In the genomic region with DNA sequence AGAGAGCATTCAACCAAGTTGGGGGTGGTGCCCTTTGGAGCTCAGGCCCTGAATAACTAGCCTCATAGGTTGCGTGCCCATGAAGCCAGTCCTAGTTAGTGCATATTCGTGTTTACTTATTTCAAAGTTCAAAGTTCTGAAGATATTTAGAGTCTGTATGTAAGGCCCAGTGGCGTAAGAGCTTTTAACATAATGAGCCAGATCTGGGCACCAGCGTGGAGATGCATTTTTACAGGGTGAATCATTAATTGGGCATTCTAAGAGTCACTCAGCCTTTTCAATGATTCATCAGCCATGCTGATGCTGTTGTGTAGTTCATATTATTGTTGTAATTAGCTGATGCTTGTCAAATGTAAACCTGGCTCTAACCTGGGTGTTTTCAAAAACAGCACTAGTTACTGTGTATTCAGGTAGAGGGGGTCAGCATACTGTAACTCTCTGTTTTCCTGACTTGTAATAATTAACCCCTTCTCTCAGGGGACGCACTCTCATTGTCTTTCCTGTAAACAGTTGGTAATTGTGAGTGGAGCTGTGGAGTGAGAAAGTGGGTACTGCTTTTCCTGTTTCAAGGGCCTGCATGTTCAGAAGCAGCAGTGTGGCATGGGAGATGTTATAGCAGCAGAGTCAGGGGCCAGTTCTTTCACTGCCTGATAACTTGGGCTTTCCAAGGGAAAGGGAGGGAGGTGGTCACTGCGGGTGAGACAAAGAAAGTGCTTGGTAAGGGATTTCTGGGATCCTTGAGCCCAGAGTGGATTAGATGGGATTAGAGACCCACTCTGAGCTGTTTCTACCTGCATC, we compare ENCODE assay signal across 1 cellular context.
TF ChIP-seq lines count a peak whose summit lies in the region.

No MANE protein-coding gene starts in this region.

TF ChIP-seq in HepG2, 621 proteins besides CTCF, POLR2A, EP300 and RAD21 (continued from another document and continues in another):
- TF ChIP-seq BHLHE40 (IDR thresholded peaks at IDR 0.05; ENCODE audit: low read length) (peak; percentile 40; the same call in 1 of the 2 replicates), ZNF850 (CRISPR knock-in tag; conservative IDR thresholded peaks at IDR 0.05) (no peak), ZEB1 (IDR thresholded peaks at IDR 0.05; ENCODE audit: insufficient replicate concordance, low read depth) (no peak), GATAD2A (CRISPR knock-in tag; IDR thresholded peaks at IDR 0.05) (peak; percentile 62), CEBPB (IDR thresholded peaks at IDR 0.05; ENCODE audit: borderline replicate concordance, low read depth, low read length) (peak; percentile 34; the same call in 1 of the 2 replicates), ATM (IDR thresholded peaks at IDR 0.05; ENCODE audit: borderline replicate concordance) (no peak), TAF1 (CRISPR knock-in tag; IDR thresholded peaks at IDR 0.05) (no peak), FOXP1 (IDR thresholded peaks at IDR 0.05) (no peak), FOXP1 (CRISPR knock-in tag; IDR thresholded peaks at IDR 0.05) (0 out of 2 replicates have a peak, but pooled peaks have one; percentile 27), TEAD3 (CRISPR knock-in tag; optimal IDR thresholded peaks at IDR 0.05; ENCODE audit: borderline replicate concordance) (peak; percentile 29), SOX5 (CRISPR knock-in tag; IDR thresholded peaks at IDR 0.05; ENCODE audit: borderline replicate concordance) (peak; percentile 38; the same call in 1 of the 2 replicates), HNRNPK (IDR thresholded peaks at IDR 0.05; ENCODE audit: low read depth, low read length, poor library complexity, severe bottlenecking) (no peak), FOSL2 (CRISPR knock-in tag; IDR thresholded peaks at IDR 0.05) (peak; percentile 95), MAFK (conservative IDR thresholded peaks at IDR 0.05 in 1 of 2, IDR thresholded peaks at IDR 0.05 in 1 of 2; ENCODE audit: low read length in 2 of 2) (peak; percentile 67 to 72), ZNF652 (CRISPR knock-in tag; IDR thresholded peaks at IDR 0.05; ENCODE audit: borderline replicate concordance, low read depth) (peak; percentile 79), FOXK2 (IDR thresholded peaks at IDR 0.05) (no peak), NCOR1 (IDR thresholded peaks at IDR 0.05; ENCODE audit: borderline replicate concordance, low read length) (0 out of 2 replicates have a peak, but pooled peaks have one; percentile 52), HNF4A (CRISPR knock-in tag; IDR thresholded peaks at IDR 0.05) (peak; percentile 52), RARA (CRISPR knock-in tag; IDR thresholded peaks at IDR 0.05) (peak; percentile 44; the same call in 1 of the 2 replicates), FOXA3 (CRISPR knock-in tag; IDR thresholded peaks at IDR 0.05) (peak; percentile 62; the same call in 1 of the 2 replicates), PPARG (CRISPR knock-in tag; conservative IDR thresholded peaks at IDR 0.05) (no peak)
- TF ChIP-seq, protein P1, sequence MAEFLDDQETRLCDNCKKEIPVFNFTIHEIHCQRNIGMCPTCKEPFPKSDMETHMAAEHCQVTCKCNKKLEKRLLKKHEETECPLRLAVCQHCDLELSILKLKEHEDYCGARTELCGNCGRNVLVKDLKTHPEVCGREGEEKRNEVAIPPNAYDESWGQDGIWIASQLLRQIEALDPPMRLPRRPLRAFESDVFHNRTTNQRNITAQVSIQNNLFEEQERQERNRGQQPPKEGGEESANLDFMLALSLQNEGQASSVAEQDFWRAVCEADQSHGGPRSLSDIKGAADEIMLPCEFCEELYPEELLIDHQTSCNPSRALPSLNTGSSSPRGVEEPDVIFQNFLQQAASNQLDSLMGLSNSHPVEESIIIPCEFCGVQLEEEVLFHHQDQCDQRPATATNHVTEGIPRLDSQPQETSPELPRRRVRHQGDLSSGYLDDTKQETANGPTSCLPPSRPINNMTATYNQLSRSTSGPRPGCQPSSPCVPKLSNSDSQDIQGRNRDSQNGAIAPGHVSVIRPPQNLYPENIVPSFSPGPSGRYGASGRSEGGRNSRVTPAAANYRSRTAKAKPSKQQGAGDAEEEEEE (CRISPR knock-in tag; IDR thresholded peaks at IDR 0.05; ENCODE audit: borderline replicate concordance) = no peak
- TF ChIP-seq, protein P2, sequence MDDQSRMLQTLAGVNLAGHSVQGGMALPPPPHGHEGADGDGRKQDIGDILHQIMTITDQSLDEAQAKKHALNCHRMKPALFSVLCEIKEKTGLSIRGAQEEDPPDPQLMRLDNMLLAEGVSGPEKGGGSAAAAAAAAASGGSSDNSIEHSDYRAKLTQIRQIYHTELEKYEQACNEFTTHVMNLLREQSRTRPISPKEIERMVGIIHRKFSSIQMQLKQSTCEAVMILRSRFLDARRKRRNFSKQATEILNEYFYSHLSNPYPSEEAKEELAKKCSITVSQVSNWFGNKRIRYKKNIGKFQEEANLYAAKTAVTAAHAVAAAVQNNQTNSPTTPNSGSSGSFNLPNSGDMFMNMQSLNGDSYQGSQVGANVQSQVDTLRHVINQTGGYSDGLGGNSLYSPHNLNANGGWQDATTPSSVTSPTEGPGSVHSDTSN (CRISPR knock-in tag; IDR thresholded peaks at IDR 0.05; ENCODE audit: borderline replicate concordance) = no peak
- TF ChIP-seq, protein P3, sequence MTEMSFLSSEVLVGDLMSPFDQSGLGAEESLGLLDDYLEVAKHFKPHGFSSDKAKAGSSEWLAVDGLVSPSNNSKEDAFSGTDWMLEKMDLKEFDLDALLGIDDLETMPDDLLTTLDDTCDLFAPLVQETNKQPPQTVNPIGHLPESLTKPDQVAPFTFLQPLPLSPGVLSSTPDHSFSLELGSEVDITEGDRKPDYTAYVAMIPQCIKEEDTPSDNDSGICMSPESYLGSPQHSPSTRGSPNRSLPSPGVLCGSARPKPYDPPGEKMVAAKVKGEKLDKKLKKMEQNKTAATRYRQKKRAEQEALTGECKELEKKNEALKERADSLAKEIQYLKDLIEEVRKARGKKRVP (CRISPR knock-in tag; IDR thresholded peaks at IDR 0.05) = peak in 1 of 2 experiments; percentile 46; a peak in 1 of 4 replicates
- TF ChIP-seq, protein P4, sequence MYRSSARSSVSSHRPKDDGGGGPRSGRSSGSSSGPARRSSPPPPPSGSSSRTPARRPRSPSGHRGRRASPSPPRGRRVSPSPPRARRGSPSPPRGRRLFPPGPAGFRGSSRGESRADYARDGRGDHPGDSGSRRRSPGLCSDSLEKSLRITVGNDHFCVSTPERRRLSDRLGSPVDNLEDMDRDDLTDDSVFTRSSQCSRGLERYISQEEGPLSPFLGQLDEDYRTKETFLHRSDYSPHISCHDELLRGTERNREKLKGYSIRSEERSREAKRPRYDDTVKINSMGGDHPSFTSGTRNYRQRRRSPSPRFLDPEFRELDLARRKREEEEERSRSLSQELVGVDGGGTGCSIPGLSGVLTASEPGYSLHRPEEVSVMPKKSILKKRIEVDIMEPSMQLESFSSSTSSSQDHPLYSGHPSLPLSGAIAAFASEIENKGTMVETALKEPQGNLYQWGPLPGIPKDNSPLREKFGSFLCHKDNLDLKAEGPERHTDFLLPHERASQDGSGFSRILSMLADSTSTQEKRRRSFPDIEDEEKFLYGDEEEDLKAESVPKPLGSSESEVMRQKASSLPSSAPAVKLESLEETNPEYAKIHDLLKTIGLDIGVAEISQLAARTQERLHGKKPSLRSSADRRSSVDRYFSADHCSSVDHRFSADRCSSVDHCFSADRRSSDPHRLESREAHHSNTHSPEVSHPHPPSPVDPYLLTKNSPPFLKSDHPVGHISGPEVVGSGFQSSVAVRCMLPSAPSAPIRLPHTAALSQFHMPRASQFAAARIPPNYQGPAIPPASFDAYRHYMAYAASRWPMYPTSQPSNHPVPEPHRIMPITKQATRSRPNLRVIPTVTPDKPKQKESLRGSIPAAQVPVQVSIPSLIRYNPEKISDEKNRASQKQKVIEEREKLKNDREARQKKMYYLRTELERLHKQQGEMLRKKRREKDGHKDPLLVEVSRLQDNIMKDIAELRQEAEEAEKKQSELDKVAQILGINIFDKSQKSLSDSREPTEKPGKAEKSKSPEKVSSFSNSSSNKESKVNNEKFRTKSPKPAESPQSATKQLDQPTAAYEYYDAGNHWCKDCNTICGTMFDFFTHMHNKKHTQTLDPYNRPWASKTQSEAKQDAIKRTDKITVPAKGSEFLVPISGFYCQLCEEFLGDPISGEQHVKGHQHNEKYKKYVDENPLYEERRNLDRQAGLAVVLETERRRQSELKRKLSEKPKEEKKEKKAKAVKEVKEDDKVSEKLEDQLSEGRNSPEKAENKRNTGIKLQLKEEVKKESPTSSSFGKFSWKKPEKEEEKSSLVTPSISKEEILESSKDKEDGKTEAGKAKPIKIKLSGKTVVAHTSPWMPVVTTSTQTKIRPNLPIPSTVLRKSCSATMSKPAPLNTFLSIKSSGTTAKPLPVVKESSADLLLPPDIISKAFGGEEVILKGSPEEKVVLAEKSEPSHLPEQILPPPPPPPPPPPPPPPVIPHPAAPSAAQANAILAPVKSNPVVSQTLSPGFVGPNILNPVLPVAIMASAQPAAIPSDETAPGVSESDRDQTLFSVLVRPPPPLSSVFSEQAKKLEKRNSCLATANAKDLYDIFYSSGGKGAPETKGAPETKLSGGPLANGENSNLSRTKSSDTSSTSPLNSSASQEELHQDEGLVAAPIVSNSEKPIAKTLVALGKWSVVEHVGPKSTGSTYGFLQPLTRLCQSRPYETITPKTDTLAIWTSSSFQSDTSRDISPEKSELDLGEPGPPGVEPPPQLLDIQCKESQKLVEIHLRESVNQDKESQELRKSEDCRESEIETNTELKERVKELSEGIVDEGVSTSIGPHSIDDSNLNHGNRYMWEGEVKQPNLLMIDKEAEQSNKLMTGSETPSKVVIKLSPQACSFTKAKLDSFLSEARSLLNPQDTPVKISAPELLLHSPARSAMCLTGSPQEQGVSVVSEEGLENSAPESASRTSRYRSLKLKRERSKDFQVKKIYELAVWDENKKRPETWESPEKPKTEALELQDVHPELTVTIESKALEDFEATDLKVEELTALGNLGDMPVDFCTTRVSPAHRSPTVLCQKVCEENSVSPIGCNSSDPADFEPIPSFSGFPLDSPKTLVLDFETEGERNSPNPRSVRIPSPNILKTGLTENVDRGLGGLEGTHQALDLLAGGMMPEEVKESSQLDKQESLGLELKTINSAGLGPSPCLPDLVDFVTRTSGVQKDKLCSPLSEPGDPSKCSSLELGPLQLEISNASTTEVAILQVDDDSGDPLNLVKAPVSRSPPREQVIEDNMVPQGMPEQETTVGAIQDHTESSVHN (CRISPR knock-in tag; IDR thresholded peaks at IDR 0.05) = no peak
- TF ChIP-seq, protein P5, sequence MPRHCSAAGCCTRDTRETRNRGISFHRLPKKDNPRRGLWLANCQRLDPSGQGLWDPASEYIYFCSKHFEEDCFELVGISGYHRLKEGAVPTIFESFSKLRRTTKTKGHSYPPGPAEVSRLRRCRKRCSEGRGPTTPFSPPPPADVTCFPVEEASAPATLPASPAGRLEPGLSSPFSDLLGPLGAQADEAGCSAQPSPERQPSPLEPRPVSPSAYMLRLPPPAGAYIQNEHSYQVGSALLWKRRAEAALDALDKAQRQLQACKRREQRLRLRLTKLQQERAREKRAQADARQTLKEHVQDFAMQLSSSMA (CRISPR knock-in tag; IDR thresholded peaks at IDR 0.05) = no peak
- TF ChIP-seq, protein P6, sequence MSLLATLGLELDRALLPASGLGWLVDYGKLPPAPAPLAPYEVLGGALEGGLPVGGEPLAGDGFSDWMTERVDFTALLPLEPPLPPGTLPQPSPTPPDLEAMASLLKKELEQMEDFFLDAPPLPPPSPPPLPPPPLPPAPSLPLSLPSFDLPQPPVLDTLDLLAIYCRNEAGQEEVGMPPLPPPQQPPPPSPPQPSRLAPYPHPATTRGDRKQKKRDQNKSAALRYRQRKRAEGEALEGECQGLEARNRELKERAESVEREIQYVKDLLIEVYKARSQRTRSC (CRISPR knock-in tag; IDR thresholded peaks at IDR 0.05; ENCODE audit: low read depth) = no peak
- TF ChIP-seq, protein P7, sequence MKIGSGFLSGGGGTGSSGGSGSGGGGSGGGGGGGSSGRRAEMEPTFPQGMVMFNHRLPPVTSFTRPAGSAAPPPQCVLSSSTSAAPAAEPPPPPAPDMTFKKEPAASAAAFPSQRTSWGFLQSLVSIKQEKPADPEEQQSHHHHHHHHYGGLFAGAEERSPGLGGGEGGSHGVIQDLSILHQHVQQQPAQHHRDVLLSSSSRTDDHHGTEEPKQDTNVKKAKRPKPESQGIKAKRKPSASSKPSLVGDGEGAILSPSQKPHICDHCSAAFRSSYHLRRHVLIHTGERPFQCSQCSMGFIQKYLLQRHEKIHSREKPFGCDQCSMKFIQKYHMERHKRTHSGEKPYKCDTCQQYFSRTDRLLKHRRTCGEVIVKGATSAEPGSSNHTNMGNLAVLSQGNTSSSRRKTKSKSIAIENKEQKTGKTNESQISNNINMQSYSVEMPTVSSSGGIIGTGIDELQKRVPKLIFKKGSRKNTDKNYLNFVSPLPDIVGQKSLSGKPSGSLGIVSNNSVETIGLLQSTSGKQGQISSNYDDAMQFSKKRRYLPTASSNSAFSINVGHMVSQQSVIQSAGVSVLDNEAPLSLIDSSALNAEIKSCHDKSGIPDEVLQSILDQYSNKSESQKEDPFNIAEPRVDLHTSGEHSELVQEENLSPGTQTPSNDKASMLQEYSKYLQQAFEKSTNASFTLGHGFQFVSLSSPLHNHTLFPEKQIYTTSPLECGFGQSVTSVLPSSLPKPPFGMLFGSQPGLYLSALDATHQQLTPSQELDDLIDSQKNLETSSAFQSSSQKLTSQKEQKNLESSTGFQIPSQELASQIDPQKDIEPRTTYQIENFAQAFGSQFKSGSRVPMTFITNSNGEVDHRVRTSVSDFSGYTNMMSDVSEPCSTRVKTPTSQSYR (CRISPR knock-in tag; IDR thresholded peaks at IDR 0.05; ENCODE audit: borderline replicate concordance) = peak; percentile 30; the same call in 1 of the 2 replicates
- TF ChIP-seq, protein P8, sequence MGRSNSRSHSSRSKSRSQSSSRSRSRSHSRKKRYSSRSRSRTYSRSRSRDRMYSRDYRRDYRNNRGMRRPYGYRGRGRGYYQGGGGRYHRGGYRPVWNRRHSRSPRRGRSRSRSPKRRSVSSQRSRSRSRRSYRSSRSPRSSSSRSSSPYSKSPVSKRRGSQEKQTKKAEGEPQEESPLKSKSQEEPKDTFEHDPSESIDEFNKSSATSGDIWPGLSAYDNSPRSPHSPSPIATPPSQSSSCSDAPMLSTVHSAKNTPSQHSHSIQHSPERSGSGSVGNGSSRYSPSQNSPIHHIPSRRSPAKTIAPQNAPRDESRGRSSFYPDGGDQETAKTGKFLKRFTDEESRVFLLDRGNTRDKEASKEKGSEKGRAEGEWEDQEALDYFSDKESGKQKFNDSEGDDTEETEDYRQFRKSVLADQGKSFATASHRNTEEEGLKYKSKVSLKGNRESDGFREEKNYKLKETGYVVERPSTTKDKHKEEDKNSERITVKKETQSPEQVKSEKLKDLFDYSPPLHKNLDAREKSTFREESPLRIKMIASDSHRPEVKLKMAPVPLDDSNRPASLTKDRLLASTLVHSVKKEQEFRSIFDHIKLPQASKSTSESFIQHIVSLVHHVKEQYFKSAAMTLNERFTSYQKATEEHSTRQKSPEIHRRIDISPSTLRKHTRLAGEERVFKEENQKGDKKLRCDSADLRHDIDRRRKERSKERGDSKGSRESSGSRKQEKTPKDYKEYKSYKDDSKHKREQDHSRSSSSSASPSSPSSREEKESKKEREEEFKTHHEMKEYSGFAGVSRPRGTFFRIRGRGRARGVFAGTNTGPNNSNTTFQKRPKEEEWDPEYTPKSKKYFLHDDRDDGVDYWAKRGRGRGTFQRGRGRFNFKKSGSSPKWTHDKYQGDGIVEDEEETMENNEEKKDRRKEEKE (IDR thresholded peaks at IDR 0.05) = no peak
- TF ChIP-seq, protein P9, sequence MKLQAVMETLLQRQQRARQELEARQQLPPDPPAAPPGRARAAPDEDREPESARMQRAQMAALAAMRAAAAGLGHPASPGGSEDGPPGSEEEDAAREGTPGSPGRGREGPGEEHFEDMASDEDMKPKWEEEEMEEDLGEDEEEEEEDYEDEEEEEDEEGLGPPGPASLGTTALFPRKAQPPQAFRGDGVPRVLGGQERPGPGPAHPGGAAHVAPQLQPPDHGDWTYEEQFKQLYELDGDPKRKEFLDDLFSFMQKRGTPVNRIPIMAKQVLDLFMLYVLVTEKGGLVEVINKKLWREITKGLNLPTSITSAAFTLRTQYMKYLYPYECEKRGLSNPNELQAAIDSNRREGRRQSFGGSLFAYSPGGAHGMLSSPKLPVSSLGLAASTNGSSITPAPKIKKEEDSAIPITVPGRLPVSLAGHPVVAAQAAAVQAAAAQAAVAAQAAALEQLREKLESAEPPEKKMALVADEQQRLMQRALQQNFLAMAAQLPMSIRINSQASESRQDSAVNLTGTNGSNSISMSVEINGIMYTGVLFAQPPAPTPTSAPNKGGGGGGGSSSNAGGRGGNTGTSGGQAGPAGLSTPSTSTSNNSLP (IDR thresholded peaks at IDR 0.05; ENCODE audit: low read depth, low read length) = peak; percentile 54; the same call in 1 of the 2 replicates
